ENCODE assay signal across 15 cellular contexts in genomic region chr10:70866424-70866823, GRCh38. TPM values are rescaled to one million over a fixed set of nuclear protein-coding genes. Genes with fewer than 3 reads are reported as not detected.
DNase-seq lines count a peak whose midpoint lies in the region; ATAC-seq, FAIRE-seq and TF ChIP-seq lines count a peak whose summit lies in the region.
"Had no signal": no experiment of that assay in that cellular context is flagged by ENCODE, and none has a peak within 500 bp of the region (broad histone marks: within the 10 kb centered on the region; RNA-seq: fewer than 3 reads in every experiment).

No MANE protein-coding gene starts in this region.

- H3K9me3 Mint-ChIP-seq in GM23338 = no peaks in the 10 kb centered on the region
- no peaks in the 10 kb centered on the region for H3K9me3 Mint-ChIP-seq in neural crest cell
- H3K9me3 Mint-ChIP-seq: stimulated activated naive CD8-positive, alpha-beta T cell treated with anti-CD3 and anti-CD28 coated beads, Interleukin-15, amount 100 ng/mL, for 72 hours; T-cell had no signal

- no peak overlapping the region for H3K27ac Mint-ChIP-seq in GM23338
- peak overlapping the region; percentile 52 for H3K27ac Mint-ChIP-seq in neural crest cell (ENCODE audit: unreplicated experiment)
- H3K27ac Mint-ChIP-seq: stimulated activated naive CD8-positive, alpha-beta T cell treated with anti-CD3 and anti-CD28 coated beads, Interleukin-15, amount 100 ng/mL, for 72 hours; T-cell had no signal

- TF ChIP-seq CTCF in GM23338 (conservative IDR thresholded peaks at IDR 0.05; ENCODE audit: low read depth in 2 of 2) (no peak), epithelial cell of esophagus (IDR thresholded peaks at IDR 0.05; ENCODE audit: insufficient read depth, low read depth, low read length, missing control alignments) (no peak), neural crest cell (conservative IDR thresholded peaks at IDR 0.05) (no peak), kidney (IDR thresholded peaks at IDR 0.05; ENCODE audit: borderline replicate concordance, extremely low read depth, insufficient read depth) (no peak)

- H3K27me3 Mint-ChIP-seq in GM23338 (ENCODE audit: insufficient read depth, low read depth, poor library complexity) (no peaks in the 10 kb centered on the region), neural crest cell (ENCODE audit: low read depth) (no peaks in the 10 kb centered on the region)
- H3K27me3 Mint-ChIP-seq: stimulated activated naive CD8-positive, alpha-beta T cell treated with anti-CD3 and anti-CD28 coated beads, Interleukin-15, amount 100 ng/mL, for 72 hours; T-cell had no signal

- no peaks in the 10 kb centered on the region for H3K27me3 ChIP-seq in GM23338 (ENCODE audit: insufficient read depth)
- H3K27me3 ChIP-seq: ovary had no signal

- H3K36me3 ChIP-seq in GM23338 (ENCODE audit: insufficient read depth) = peaks cover 14% of the 10 kb centered on the region
- peaks cover 8 to 11% of the 10 kb centered on the region in 2 donors for H3K36me3 ChIP-seq in kidney (ENCODE audit: control insufficient read depth in 1 of 2, insufficient read depth in 2 of 2, low read length in 2 of 2)
- H3K36me3 ChIP-seq: ovary had no signal

- H3K36me3 Mint-ChIP-seq in GM23338 (ENCODE audit: low read depth) (peaks cover 33% of the 10 kb centered on the region), neural crest cell (ENCODE audit: low read depth) (peaks cover 13% of the 10 kb centered on the region)

- no peak overlapping the region for H3K9ac ChIP-seq in kidney (ENCODE audit: low read length in 2 of 2)

- H3F3A ChIP-seq in GM23338 (replicated peaks; ENCODE audit: low read depth) = no peaks in the 10 kb centered on the region

- no peak for FAIRE-seq in kidney (lab: Jason Lieb, UNC)
- FAIRE-seq: keratinocyte had no signal

- H3K4me3 ChIP-seq in GM23338 (no peak overlapping the region), epithelial cell of esophagus (ENCODE audit: low read length) (no peak overlapping the region), kidney (ENCODE audit: low read length in 2 of 2) (no peak overlapping the region)
- H3K4me3 ChIP-seq: ovary had no signal

- no peaks in the 10 kb centered on the region for H3K9me2 ChIP-seq in GM23338 (ENCODE audit: insufficient read depth)

- H2AFZ ChIP-seq in GM23338 = no peak overlapping the region

- DNase-seq in GM23338 (ENCODE audit: low spot score) (no peak), NOMO-1 treated with DMSO at 0.1 percent for 48 hours (lab: John Stamatoyannopoulos, UW; ENCODE audit: unreplicated experiment) (peak; percentile 77), epithelial cell of esophagus (ENCODE audit: low read depth) (peak; percentile 26), neural crest cell (ENCODE audit: low read depth, low spot score) (no peak), kidney (no peak)
- no peak for DNase-seq in activated CD8-positive, alpha-beta memory T cell treated with anti-CD3 and anti-CD28 coated beads for 24 hours
- DNase-seq in stimulated activated CD4-positive, alpha-beta T cell treated with anti-CD3 and anti-CD28 coated beads, Interleukin-12 subunit alpha, Interleukin-12 subunit beta, amount 100 ng/mL, for 4 hours = no peak
- DNase-seq: activated gamma-delta T cell treated with Interleukin-2 at 50 U/mL for 16 hours; Caco-2; NCI-H1694; ovary; stimulated activated CD4-positive, alpha-beta T cell treated with anti-CD3 and anti-CD28 coated beads, Interleukin-4, amount 100 ng/mL, for 4 hours; stimulated activated naive CD8-positive, alpha-beta T cell treated with anti-CD3 and anti-CD28 coated beads, Interleukin-15, amount 100 ng/mL, for 72 hours had no signal

- H3K4me1 Mint-ChIP-seq in GM23338 = peaks cover 23% of the 10 kb centered on the region
- peaks cover 5% of the 10 kb centered on the region for H3K4me1 Mint-ChIP-seq in neural crest cell
- H3K4me1 Mint-ChIP-seq: stimulated activated naive CD8-positive, alpha-beta T cell treated with anti-CD3 and anti-CD28 coated beads, Interleukin-15, amount 100 ng/mL, for 72 hours had no signal

- H3K4me1 ChIP-seq in GM23338 (ENCODE audit: insufficient read depth) (0 out of 2 replicates have a peak, but pooled peaks cover 7% of the 10 kb centered on the region), kidney (ENCODE audit: control insufficient read depth in 1 of 2, insufficient read depth in 1 of 2, low read depth in 1 of 2, low read length in 2 of 2) (no peaks in the 10 kb centered on the region)

- 0 out of 2 replicates have a peak, but pooled peaks cover 4% of the 10 kb centered on the region for H4K20me1 ChIP-seq in GM23338 (replicated peaks; ENCODE audit: insufficient read depth)

- H3K9me3 ChIP-seq in kidney (ENCODE audit: control insufficient read depth in 1 of 2, low read length in 2 of 2) = no peaks in the 10 kb centered on the region
- H3K9me3 ChIP-seq: Caco-2, ovary had no signal

- H3K4me2 ChIP-seq in GM23338 = no peak overlapping the region

- intact Hi-C loops in kidney (cut with DNase I) = no loop called here

- 0 out of 2 replicates have a peak overlapping the region, but pooled peaks have one; percentile 26 for H3K27ac ChIP-seq in GM23338 (ENCODE audit: low read depth)
- H3K27ac ChIP-seq in kidney (ENCODE audit: low read depth in 2 of 2, low read length in 2 of 2) = no peak overlapping the region
- H3K27ac ChIP-seq: ovary had no signal

- no peak for ATAC-seq in GM23338
- ATAC-seq: stimulated activated naive CD8-positive, alpha-beta T cell treated with anti-CD3 and anti-CD28 coated beads, Interleukin-15, amount 100 ng/mL, for 72 hours; T-cell had no signal

- H3K79me2 ChIP-seq in GM23338 (replicated peaks; ENCODE audit: insufficient read depth) = no peaks in the 10 kb centered on the region

- no peak overlapping the region for H3K4me3 Mint-ChIP-seq in GM23338
- no peak overlapping the region for H3K4me3 Mint-ChIP-seq in neural crest cell
- H3K4me3 Mint-ChIP-seq: stimulated activated naive CD8-positive, alpha-beta T cell treated with anti-CD3 and anti-CD28 coated beads, Interleukin-15, amount 100 ng/mL, for 72 hours; T-cell had no signal

TF ChIP-seq in GM23338, 12 proteins besides CTCF, POLR2A, EP300 and RAD21:
- no peak for TF ChIP-seq NANOG (IDR thresholded peaks at IDR 0.05; ENCODE audit: borderline replicate concordance)

RNA-seq across cellular contexts. Expression of gene PCBD1, which starts 21.9 kb away (rescaled TPM):
- 33.3 and 46.0 TPM in 2 replicates for total RNA-seq in GM23338 (2014; rRNA removed; shearing (Covaris generic))
- polyA plus RNA-seq in GM23338 (2016; fragmentation: Nextera tagmentation; extraction: Ambion mirVana) (77.4 and 78.5 TPM in 2 replicates), kidney (ENCODE audit: insufficient read depth, low read depth, low replicate concordance) (371 TPM)
- total RNA-seq in neural crest cell (38.2 and 38.3 TPM in 2 replicates), kidney (90.1 TPM)

RNA-seq across cellular contexts. Expression of gene SGPL1, which starts 50.7 kb away (rescaled TPM):
- 42.7 and 43.5 TPM in 2 replicates for total RNA-seq in GM23338 (2014; rRNA removed; shearing (Covaris generic))
- polyA plus RNA-seq in GM23338 (2016; fragmentation: Nextera tagmentation; extraction: Ambion mirVana) (10.6 and 12.0 TPM in 2 replicates), kidney (ENCODE audit: insufficient read depth, low read depth, low replicate concordance) (13.5 TPM)
- total RNA-seq in neural crest cell (48.0 and 58.2 TPM in 2 replicates), kidney (105 TPM)

Comparison
In these comparisons a context has a peak if more than half of its experiments do, and no peak if none do; other contexts are left out.
1. DNase-seq: peak in NOMO-1 treated with DMSO at 0.1 percent for 48 hours (single experiment) and epithelial cell of esophagus (single experiment); none in GM23338 (single experiment), neural crest cell (single experiment), kidney (single experiment), activated CD8-positive, alpha-beta memory T cell treated with anti-CD3 and anti-CD28 coated beads for 24 hours (single experiment) and stimulated activated CD4-positive, alpha-beta T cell treated with anti-CD3 and anti-CD28 coated beads, Interleukin-12 subunit alpha, Interleukin-12 subunit beta, amount 100 ng/mL, for 4 hours (single experiment).